Comparison of ENCODE assay signal across 9 cellular contexts in genomic region chr6:53792973-53793317, GRCh38. TPM values are rescaled to one million over a fixed set of nuclear protein-coding genes. Genes with fewer than 3 reads are reported as not detected.
DNase-seq lines count a peak whose midpoint lies in the region; TF ChIP-seq lines count a peak whose summit lies in the region.
"Had no signal": no experiment of that assay in that cellular context is flagged by ENCODE, and none has a peak within 500 bp of the region (broad histone marks: within the 10 kb centered on the region; RNA-seq: fewer than 3 reads in every experiment).

No MANE protein-coding gene starts in this region.

- H4K91ac ChIP-seq in trophoblast cell (ENCODE audit: low read depth, low read length), result no peak overlapping the region

- TF ChIP-seq CTCF in SU-DHL-6 (IDR thresholded peaks at IDR 0.05; ENCODE audit: insufficient read depth, low read length, poor library complexity, severe bottlenecking), result no peak
- no peak for TF ChIP-seq CTCF in fibroblast of mammary gland (conservative IDR thresholded peaks at IDR 0.05; ENCODE audit: control insufficient read depth, insufficient read depth, low read depth, low read length)

- WGBS in trophoblast cell (ENCODE audit: extremely low coverage, insufficient coverage, insufficient read length), result no CpG with 5 or more reads among the region's 3 CpGs

- peak overlapping the region; percentile 89 for H3K4me3 ChIP-seq in H7 (ENCODE audit: insufficient read depth, low read depth, low read length)
- H3K4me3 ChIP-seq in SU-DHL-6 (ENCODE audit: insufficient read depth, low read length, poor library complexity, severe bottlenecking), result peak overlapping the region; percentile 81
- peak overlapping the region; percentile 76 for H3K4me3 ChIP-seq in fibroblast of mammary gland (ENCODE audit: control insufficient read depth, low read depth, low read length)
- H3K4me3 ChIP-seq in trophoblast cell (ENCODE audit: low read depth, low read length), result no peak overlapping the region

- H3K9ac ChIP-seq in SU-DHL-6 (ENCODE audit: low read length) (peak overlapping the region; percentile 65), trophoblast cell (ENCODE audit: low read length) (no peak overlapping the region)

- H2BK12ac ChIP-seq in trophoblast cell (ENCODE audit: low read length), result no peak overlapping the region

- peak overlapping the region; percentile 71 for H3K4me2 ChIP-seq in SU-DHL-6 (ENCODE audit: low read depth, low read length, poor library complexity, severe bottlenecking)
- peak overlapping the region; percentile 69 for H3K4me2 ChIP-seq in trophoblast cell (ENCODE audit: low read length)

- no peak overlapping the region for H3K23ac ChIP-seq in trophoblast cell (ENCODE audit: low read length)

- no peak overlapping the region for H3K18ac ChIP-seq in trophoblast cell (ENCODE audit: low read length)

- H3K36me3 ChIP-seq in H7 (replicated peaks; ENCODE audit: control insufficient read depth, insufficient read depth, low read length), result no peaks in the 10 kb centered on the region
- H3K36me3 ChIP-seq in SU-DHL-6 (ENCODE audit: low read length), result 0 out of 2 replicates have a peak, but pooled peaks cover 2% of the 10 kb centered on the region
- no peaks in the 10 kb centered on the region for H3K36me3 ChIP-seq in trophoblast cell (ENCODE audit: control insufficient read depth in 1 of 2, insufficient read depth in 2 of 2, low read length in 2 of 2)
- H3K36me3 ChIP-seq: Peyer's patch had no signal

- H3K27ac ChIP-seq in SU-DHL-6 (ENCODE audit: low read depth, low read length), result no peak overlapping the region
- H3K27ac ChIP-seq in trophoblast cell (ENCODE audit: low read depth, low read length), result peak overlapping the region; percentile 78
- no peak overlapping the region for H3K27ac ChIP-seq in caudate nucleus (ENCODE audit: low read depth, low read length)

- no peak overlapping the region for H4K12ac ChIP-seq in trophoblast cell (ENCODE audit: low read depth, low read length)

- no peak overlapping the region for H3K4ac ChIP-seq in trophoblast cell (ENCODE audit: low read depth, low read length)

- peaks cover 18% of the 10 kb centered on the region for H3F3A ChIP-seq in SU-DHL-6 (ENCODE audit: insufficient read depth)

- H2BK5ac ChIP-seq in trophoblast cell (ENCODE audit: low read depth, low read length, poor library complexity), result peak overlapping the region; percentile 91

- H3K14ac ChIP-seq in trophoblast cell (ENCODE audit: low read length), result no peak overlapping the region

- peaks cover 0 to 3% of the 10 kb centered on the region in 2 experiments for H3K4me1 ChIP-seq in trophoblast cell (ENCODE audit: control insufficient read depth in 1 of 2, insufficient read depth in 2 of 2, low read length in 2 of 2)

- H3K79me2 ChIP-seq in SU-DHL-6 (ENCODE audit: insufficient read depth, low read length) (peaks cover 11% of the 10 kb centered on the region), trophoblast cell (ENCODE audit: control insufficient read depth, insufficient read depth, low read length, poor library complexity) (peaks cover 26% of the 10 kb centered on the region)

- peaks cover 10% of the 10 kb centered on the region; the same call in 1 of the 2 replicates for H4K20me1 ChIP-seq in SU-DHL-6 (ENCODE audit: low read depth, low read length)

- H2BK120ac ChIP-seq in trophoblast cell (ENCODE audit: insufficient read depth, low read length, poor library complexity), result no peak overlapping the region

- DNase-seq in H7, result no peak
- no peak for DNase-seq in fibroblast of mammary gland (ENCODE audit: low read depth)
- no peak for DNase-seq in trophoblast cell
- DNase-seq in activated CD4-positive, CD25-positive, alpha-beta regulatory T cell treated with anti-CD3 and anti-CD28 coated beads, Interleukin-2, amount 50 U/mL, for 72 hours, result no peak
- no peak for DNase-seq in caudate nucleus (lab: John Stamatoyannopoulos, UW)
- no peak for DNase-seq in SKM-1 (lab: John Stamatoyannopoulos, UW; ENCODE audit: unreplicated experiment)
- DNase-seq in AG08396 (ENCODE audit: low spot score), result no peak

- 0 out of 2 replicates have a peak, but pooled peaks cover under 1% of the 10 kb centered on the region for H3K9me3 ChIP-seq in SU-DHL-6 (ENCODE audit: insufficient read depth, low read length)
- H3K9me3 ChIP-seq in trophoblast cell (ENCODE audit: insufficient read depth, low read depth, low read length), result no peaks in the 10 kb centered on the region

- no peak overlapping the region for H2AK5ac ChIP-seq in trophoblast cell (ENCODE audit: low read length)

- H3K9me2 ChIP-seq in SU-DHL-6 (replicated peaks; ENCODE audit: insufficient read depth, low read length), result no peaks in the 10 kb centered on the region

- H3K27me3 ChIP-seq in H7 (ENCODE audit: control insufficient read depth, insufficient read depth, low read length), result peaks cover 18% of the 10 kb centered on the region
- H3K27me3 ChIP-seq in SU-DHL-6 (ENCODE audit: low read length), result no peaks in the 10 kb centered on the region
- H3K27me3 ChIP-seq in trophoblast cell (ENCODE audit: insufficient read depth, low read length), result no peaks in the 10 kb centered on the region
- H3K27me3 ChIP-seq: Peyer's patch had no signal

- H3K79me1 ChIP-seq in trophoblast cell (ENCODE audit: low read length), result peaks cover 30% of the 10 kb centered on the region

- H4K8ac ChIP-seq in trophoblast cell (ENCODE audit: low read depth, low read length), result no peak overlapping the region

- H2AFZ ChIP-seq in SU-DHL-6 (ENCODE audit: low read depth, low read length, severe bottlenecking) (peak overlapping the region; percentile 75), trophoblast cell (ENCODE audit: insufficient read depth, low read length, poor library complexity) (no peak overlapping the region)

RNA-seq across cellular contexts. Expression of gene LRRC1, which starts 1.9 kb away (rescaled TPM):
- 10.1 and 14.5 TPM in 2 replicates for total RNA-seq in H7 (2014; rRNA removed; shearing (Covaris generic))
- 43.6 and 44.5 TPM in 2 replicates for polyA plus RNA-seq in trophoblast cell (2013)
